In the genomic region with DNA sequence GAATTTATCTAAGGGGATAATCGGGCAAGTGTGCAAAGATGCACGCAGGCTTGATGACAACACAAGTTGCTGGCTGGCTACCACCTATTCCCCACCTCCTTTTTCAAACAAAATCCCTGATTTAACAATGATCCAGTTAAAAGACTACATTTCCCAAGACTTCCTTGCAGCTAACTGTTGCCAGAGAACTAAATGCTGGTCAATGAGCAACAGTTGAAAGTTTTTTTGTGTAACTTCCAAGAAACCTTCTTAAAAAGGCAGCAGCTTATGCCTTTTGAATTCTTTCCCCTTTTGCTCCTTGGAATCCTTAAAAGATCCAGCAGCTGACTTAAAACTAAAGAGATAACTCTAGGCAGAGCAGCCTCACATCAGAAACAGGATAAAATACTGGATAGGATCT, we compare ENCODE assay signal across 17 cellular contexts. TPM values are rescaled to one million over a fixed set of nuclear protein-coding genes. Genes with fewer than 3 reads are reported as not detected.
"Had no signal": no experiment of that assay in that cellular context is flagged by ENCODE, and none has a peak within 500 bp of the region (broad histone marks: within the 10 kb centered on the region; RNA-seq: fewer than 3 reads in every experiment).

No MANE protein-coding gene starts in this region.

- H3K36me3 ChIP-seq: adrenal gland, right atrium auricular region had no signal

- H3K4me3 ChIP-seq: adrenal gland, body of pancreas, right atrium auricular region, tibial nerve had no signal

- H3K9me3 ChIP-seq: adrenal gland, body of pancreas, right atrium auricular region, tibial nerve had no signal

- ATAC-seq: activated CD8-positive, alpha-beta memory T cell treated with anti-CD3 and anti-CD28 coated beads, Interleukin-2, amount 10 ng/mL, durations not matched to agents 7 days and 5 days; body of pancreas; stimulated activated memory B cell treated with anti-CD40 and anti-IgM and Interleukin-4, amounts not matched to agents 10 μg/mL and 1 μg/mL and 100 μg/mL, for 72 hours; T-cell had no signal

- H3K4me1 ChIP-seq: adrenal gland, body of pancreas, right atrium auricular region, tibial nerve had no signal

- DNase-seq: activated CD4-positive, alpha-beta memory T cell treated with anti-CD3 and anti-CD28 coated beads for 36 hours; activated CD8-positive, alpha-beta memory T cell treated with anti-CD3 and anti-CD28 coated beads, Interleukin-2, amount 10 ng/mL, durations not matched to agents 7 days and 5 days; activated naive CD4-positive, alpha-beta T cell treated with anti-CD3 and anti-CD28 coated beads, Interleukin-2, amount 50 U/mL, for 16 hours; activated T-cell treated with anti-CD3 and anti-CD28 coated beads, Interleukin-2, amount 50 U/mL, for 1 hour; adrenal gland; body of pancreas; central memory CD4-positive, alpha-beta T cell; cortex of kidney; effector CD8-positive, alpha-beta T cell; kidney glomerular epithelial cell; occipital lobe; stimulated activated CD4-positive, alpha-beta T cell treated with anti-CD3 and anti-CD28 coated beads, Interleukin-2, amount 100 ng/mL, for 48 hours; T-cell had no signal

- H3K27me3 ChIP-seq: adrenal gland, body of pancreas, right atrium auricular region, tibial nerve had no signal

- H3K27ac ChIP-seq: adrenal gland, body of pancreas, right atrium auricular region, tibial nerve, VCaP had no signal

RNA-seq across cellular contexts. Expression of gene MALL, which starts 50.6 kb away (rescaled TPM):
- total RNA-seq: activated CD8-positive, alpha-beta memory T cell treated with anti-CD3 and anti-CD28 coated beads, Interleukin-2, amount 10 ng/mL, durations not matched to agents 7 days and 5 days had no signal
